In the genomic region with DNA sequence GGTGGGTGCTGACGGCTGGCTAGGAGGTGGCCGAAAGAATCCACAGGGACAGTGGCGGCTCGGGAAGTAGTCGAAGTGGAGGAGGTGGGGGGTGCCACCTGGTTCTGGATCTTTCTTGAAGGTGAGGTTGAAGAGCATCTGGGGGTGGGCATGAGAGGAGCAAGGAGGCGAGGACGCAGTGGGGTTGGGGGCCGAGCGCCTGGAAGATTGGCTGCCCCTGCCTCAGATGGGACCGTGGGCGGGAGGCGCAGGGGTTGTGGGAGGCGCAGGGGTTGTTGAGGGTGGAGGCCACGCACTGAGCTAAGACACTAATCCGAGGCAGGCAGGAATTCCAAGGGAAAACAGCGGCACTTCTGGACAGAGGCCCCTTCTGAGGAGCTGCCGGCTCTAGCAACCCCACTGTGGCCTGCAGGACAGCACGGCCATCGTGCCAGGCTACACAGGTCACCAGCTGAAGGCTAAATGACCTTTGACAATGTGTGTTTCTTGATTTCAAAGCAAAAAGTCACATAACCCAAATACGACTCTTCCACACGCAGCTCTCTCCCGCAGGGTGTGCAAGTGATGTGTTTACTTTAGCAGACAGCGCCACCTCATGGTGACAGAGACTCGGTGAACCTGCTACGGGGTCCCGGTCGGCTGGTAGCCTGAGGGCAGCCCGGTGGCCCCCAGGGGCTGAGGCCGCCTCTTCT, we compare ENCODE assay signal across 8 cellular contexts. TPM values are rescaled to one million over a fixed set of nuclear protein-coding genes. Genes with fewer than 3 reads are reported as not detected.
DNase-seq lines count a peak whose midpoint lies in the region; TF ChIP-seq lines count a peak whose summit lies in the region.

No MANE protein-coding gene starts in this region.

- H3K36me3 ChIP-seq in OCI-LY7 (ENCODE audit: insufficient read depth, low read length) = no peaks in the 10 kb centered on the region

- no peaks in the 10 kb centered on the region for H3K9me3 ChIP-seq in OCI-LY7 (ENCODE audit: low read length)

- POLR2A ChIA-PET in OCI-LY7 (lab: Charles Lee) = no interaction called here

- H3K27ac ChIP-seq in OCI-LY7 (ENCODE audit: low read depth, low read length, poor library complexity, severe bottlenecking) = no peak overlapping the region

- BruUV-seq in OCI-LY7 (replicated peaks; lab: Mats Ljungman, UMichigan) = no TSS peak

- H3K4me3 ChIP-seq in OCI-LY7 (ENCODE audit: low read depth, low read length, poor library complexity, severe bottlenecking) = no peak overlapping the region

- no peak overlapping the region for H2AFZ ChIP-seq in OCI-LY7 (ENCODE audit: low read length)

- no peaks in the 10 kb centered on the region for H3K9me2 ChIP-seq in OCI-LY7 (ENCODE audit: insufficient read depth, low read length)

- H3K27ac Mint-ChIP-seq in activated T-cell treated with anti-CD3 and anti-CD28 coated beads, Interleukin-2, amount 50 U/mL, for 24 hours = no peak overlapping the region
- no peak overlapping the region for H3K27ac Mint-ChIP-seq in neural crest cell (ENCODE audit: unreplicated experiment)

- no peaks in the 10 kb centered on the region for H4K20me1 ChIP-seq in OCI-LY7 (ENCODE audit: insufficient read depth, low read length)

- TF ChIP-seq CTCF in OCI-LY7 (conservative IDR thresholded peaks at IDR 0.05; ENCODE audit: low read length) = peak; percentile 85
- TF ChIP-seq CTCF in neural crest cell (conservative IDR thresholded peaks at IDR 0.05) = peak; percentile 84

- no peaks in the 10 kb centered on the region for H3K4me1 ChIP-seq in OCI-LY7 (ENCODE audit: insufficient read depth, low read length, poor library complexity, severe bottlenecking)

- H3K79me2 ChIP-seq in OCI-LY7 (ENCODE audit: insufficient read depth, low read depth, low read length) = no peaks in the 10 kb centered on the region

- no peaks in the 10 kb centered on the region for H3K9me3 Mint-ChIP-seq in activated T-cell treated with anti-CD3 and anti-CD28 coated beads, Interleukin-2, amount 50 U/mL, for 24 hours
- no peaks in the 10 kb centered on the region for H3K9me3 Mint-ChIP-seq in neural crest cell

- H3K4me3 Mint-ChIP-seq in activated T-cell treated with anti-CD3 and anti-CD28 coated beads, Interleukin-2, amount 50 U/mL, for 24 hours = no peak overlapping the region
- peak overlapping the region; percentile 34 for H3K4me3 Mint-ChIP-seq in neural crest cell

- no peaks in the 10 kb centered on the region for H3K36me3 Mint-ChIP-seq in activated T-cell treated with anti-CD3 and anti-CD28 coated beads, Interleukin-2, amount 50 U/mL, for 24 hours (ENCODE audit: low read depth)
- peaks cover 2% of the 10 kb centered on the region for H3K36me3 Mint-ChIP-seq in neural crest cell (ENCODE audit: low read depth)

- H3K27me3 Mint-ChIP-seq in activated T-cell treated with anti-CD3 and anti-CD28 coated beads, Interleukin-2, amount 50 U/mL, for 24 hours = no peaks in the 10 kb centered on the region
- H3K27me3 Mint-ChIP-seq in neural crest cell (ENCODE audit: low read depth) = no peaks in the 10 kb centered on the region

- peaks cover 4% of the 10 kb centered on the region for H3K4me1 Mint-ChIP-seq in activated T-cell treated with anti-CD3 and anti-CD28 coated beads, Interleukin-2, amount 50 U/mL, for 24 hours (ENCODE audit: low read depth)
- peaks cover 11% of the 10 kb centered on the region for H3K4me1 Mint-ChIP-seq in neural crest cell

- intact Hi-C loops in OCI-LY7 (cut with micrococcal nuclease; ENCODE audit: unreplicated experiment) = loop anchor here (1.0 to 10.0 kb wide), 3 partner anchors 35 to 218 kb away; a partner anchor contains a TSS

- CTCF ChIA-PET in OCI-LY7 (lab: Charles Lee; ENCODE audit: unreplicated experiment) = interaction anchor here (1.1 to 1.4 kb wide), 5 partner anchors 9 to 219 kb away, joined by 3 to 5 read pairs (median 3); a partner anchor contains a TSS

- DNase-seq in CD1c-positive myeloid dendritic cell (ENCODE audit: extremely low spot score) (peak; percentile 83), HuH-7.5 (ENCODE audit: low spot score) (peak; percentile 92), OCI-LY7 (ENCODE audit: low spot score) (peak; percentile 89), fibroblast of peridontal ligament (ENCODE audit: extremely low read depth) (peak; percentile 68), neural crest cell (ENCODE audit: low read depth, low spot score) (peak; percentile 86), T1000 (lab: John Stamatoyannopoulos, UW) (no peak)
- peak; percentile 75 for DNase-seq in activated T-cell treated with anti-CD3 and anti-CD28 coated beads, Interleukin-2, amount 50 U/mL, for 24 hours
- DNase-seq in stimulated activated naive CD4-positive, alpha-beta T cell treated with Interleukin-2 at 50 U/mL for 16 hours (lab: John Stamatoyannopoulos, UW) = peak; percentile 70

- no peak overlapping the region for H3K4me2 ChIP-seq in OCI-LY7 (ENCODE audit: low read length)

RNA-seq across cellular contexts. Expression of a gene that starts 44.1 kb away (rescaled TPM):
- 63.7 and 74.3 TPM in 2 replicates for total RNA-seq in OCI-LY7 (2014; rRNA removed; shearing (Covaris generic))
- total RNA-seq in OCI-LY7 (2022) = 90.2 and 99.9 TPM in 2 replicates
- 121 and 122 TPM in 2 replicates for total RNA-seq in neural crest cell
